In the genomic region with DNA sequence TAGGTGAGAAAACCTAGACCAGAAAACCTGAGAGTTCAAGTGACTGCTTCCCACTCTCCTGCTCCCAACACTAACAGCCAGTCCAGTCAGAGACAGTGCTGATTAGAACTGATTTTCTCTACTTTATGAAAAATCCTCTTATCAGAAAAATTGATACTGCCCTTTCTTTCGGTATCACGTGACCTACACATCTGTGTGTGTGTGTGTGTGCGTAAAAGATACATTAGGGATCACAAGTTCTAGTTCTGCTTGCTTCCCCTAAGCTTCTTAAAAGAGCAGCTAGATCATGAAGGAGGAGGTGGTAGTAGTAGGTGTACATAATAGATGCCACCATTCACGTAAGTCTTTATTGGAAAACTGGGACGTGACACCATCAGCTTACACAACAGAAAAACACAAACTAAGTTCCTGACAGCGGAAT, we compare ENCODE assay signal across 8 cellular contexts. TPM values are rescaled to one million over a fixed set of nuclear protein-coding genes. Genes with fewer than 3 reads are reported as not detected.
DNase-seq lines count a peak whose midpoint lies in the region; ATAC-seq and TF ChIP-seq lines count a peak whose summit lies in the region.

No MANE protein-coding gene starts in this region.

- intact Hi-C loops in activated T-helper 2 cell treated with anti-CD3 and anti-CD28 coated beads, Interferon-gamma antibody, Interleukin-2, Interleukin-4, amounts not matched to agents 10 μg/mL and 5 μg/mL and 100 μg/mL, durations not matched to agents 14 hours and 24 hours and 36 hours (cut with micrococcal nuclease), result loop anchor here (5.0 to 10.0 kb wide), 3 partner anchors 148 to 891 kb away; partner anchors contain the start of genes ARL6IP6 and PRPF40A

- no peak overlapping the region for H3K27ac ChIP-seq in BLaER1
- H3K27ac ChIP-seq in HUES64 (ENCODE audit: low read depth, low read length), result no peak overlapping the region
- peak overlapping the region in 2 of 4 donors; percentile 88 to 93 for H3K27ac ChIP-seq in upper lobe of left lung

- H3K9ac ChIP-seq in BLaER1 (peak overlapping the region; percentile 96), HUES64 (ENCODE audit: low read depth, low read length) (peak overlapping the region; percentile 92; the same call in 1 of the 2 replicates)

- H3K9me3 ChIP-seq in BLaER1 (peaks cover 2% of the 10 kb centered on the region; the same call in 1 of the 2 replicates), HUES64 (ENCODE audit: insufficient read depth, low read depth, low read length) (no peaks in the 10 kb centered on the region), upper lobe of left lung (no peaks in the 10 kb centered on the region)

- H3K27me3 ChIP-seq in BLaER1, result no peaks in the 10 kb centered on the region
- H3K27me3 ChIP-seq in HUES64 (ENCODE audit: insufficient read depth, low read length), result no peaks in the 10 kb centered on the region
- no peaks in the 10 kb centered on the region for H3K27me3 ChIP-seq in kidney epithelial cell (ENCODE audit: control insufficient read depth, insufficient read depth, low read length)
- H3K27me3 ChIP-seq in upper lobe of left lung, result no peaks in the 10 kb centered on the region

- peaks cover 59% of the 10 kb centered on the region for H4K20me1 ChIP-seq in BLaER1

- peaks cover 39% of the 10 kb centered on the region for H3K4me1 Mint-ChIP-seq in activated T-helper 2 cell treated with anti-CD3 and anti-CD28 coated beads, Interferon-gamma antibody, Interleukin-2, Interleukin-4, amounts not matched to agents 10 μg/mL and 5 μg/mL and 100 μg/mL, durations not matched to agents 14 hours and 24 hours and 36 hours (ENCODE audit: low read depth)

- H3K27me3 Mint-ChIP-seq in activated T-helper 2 cell treated with anti-CD3 and anti-CD28 coated beads, Interferon-gamma antibody, Interleukin-2, Interleukin-4, amounts not matched to agents 10 μg/mL and 5 μg/mL and 100 μg/mL, durations not matched to agents 14 hours and 24 hours and 36 hours (ENCODE audit: low read depth), result no peaks in the 10 kb centered on the region

- peak overlapping the region; percentile 78 for H3K4me3 ChIP-seq in BLaER1
- peak overlapping the region; percentile 86 for H3K4me3 ChIP-seq in HUES64 (ENCODE audit: low read length)
- H3K4me3 ChIP-seq in kidney epithelial cell (ENCODE audit: low read depth, low read length), result peak overlapping the region; percentile 83
- peak overlapping the region in 3 of 4 donors; percentile 78 to 88 (median 84) for H3K4me3 ChIP-seq in upper lobe of left lung

- no peaks in the 10 kb centered on the region for H3K9me3 Mint-ChIP-seq in activated T-helper 2 cell treated with anti-CD3 and anti-CD28 coated beads, Interferon-gamma antibody, Interleukin-2, Interleukin-4, amounts not matched to agents 10 μg/mL and 5 μg/mL and 100 μg/mL, durations not matched to agents 14 hours and 24 hours and 36 hours

- 48% methylated on average over 6 of the region's 6 CpGs for WGBS in HUES64
- WGBS in upper lobe of left lung, 2 donors, result 24% methylated on average over 6 of the region's 6 CpGs

- no peak for TF ChIP-seq EP300 in upper lobe of left lung (IDR thresholded peaks at IDR 0.05)

- peaks cover 26% of the 10 kb centered on the region for H3K36me3 Mint-ChIP-seq in activated T-helper 2 cell treated with anti-CD3 and anti-CD28 coated beads, Interferon-gamma antibody, Interleukin-2, Interleukin-4, amounts not matched to agents 10 μg/mL and 5 μg/mL and 100 μg/mL, durations not matched to agents 14 hours and 24 hours and 36 hours (ENCODE audit: low read depth)

- H3K36me3 ChIP-seq in BLaER1 (peaks cover 26% of the 10 kb centered on the region), HUES64 (ENCODE audit: insufficient read depth, low read length) (no peaks in the 10 kb centered on the region), kidney epithelial cell (ENCODE audit: control insufficient read depth, insufficient read depth, low read length) (no peaks in the 10 kb centered on the region), upper lobe of left lung (no peaks in the 10 kb centered on the region)

- TF ChIP-seq POLR2A in upper lobe of left lung (IDR thresholded peaks at IDR 0.05), result no peak

- H3K4me1 ChIP-seq in BLaER1 (peaks cover 31% of the 10 kb centered on the region), HUES64 (ENCODE audit: insufficient read depth, low read length) (peaks cover 50% of the 10 kb centered on the region), upper lobe of left lung (peaks cover 30 to 52% (median 34%) of the 10 kb centered on the region in 4 donors)

- H3K4me2 ChIP-seq in BLaER1, result peak overlapping the region; percentile 72

- no peak for DNase-seq in activated T-helper 2 cell treated with anti-CD3 and anti-CD28 coated beads, Interferon-gamma antibody, Interleukin-2, Interleukin-4, amounts not matched to agents 10 μg/mL and 5 μg/mL and 100 μg/mL, durations not matched to agents 14 hours and 24 hours and 36 hours (ENCODE audit: low spot score)
- no peak for DNase-seq in kidney epithelial cell (ENCODE audit: low read depth)
- no peak for DNase-seq in upper lobe of left lung
- no peak for DNase-seq in inferior parietal cortex (ENCODE audit: extremely low spot score)
- no peak for DNase-seq in activated effector memory CD4-positive, alpha-beta T cell treated with Interleukin-2 at 50 U/mL for 16 hours

- peak overlapping the region; percentile 94 for H3K4me3 Mint-ChIP-seq in activated T-helper 2 cell treated with anti-CD3 and anti-CD28 coated beads, Interferon-gamma antibody, Interleukin-2, Interleukin-4, amounts not matched to agents 10 μg/mL and 5 μg/mL and 100 μg/mL, durations not matched to agents 14 hours and 24 hours and 36 hours (ENCODE audit: low read depth)

- H3K27ac Mint-ChIP-seq in activated T-helper 2 cell treated with anti-CD3 and anti-CD28 coated beads, Interferon-gamma antibody, Interleukin-2, Interleukin-4, amounts not matched to agents 10 μg/mL and 5 μg/mL and 100 μg/mL, durations not matched to agents 14 hours and 24 hours and 36 hours, result peak overlapping the region; percentile 22

- TF ChIP-seq CTCF in kidney epithelial cell (IDR thresholded peaks at IDR 0.05; ENCODE audit: insufficient read depth, low read length, poor library complexity, severe bottlenecking) (no peak), upper lobe of left lung (IDR thresholded peaks at IDR 0.05) (no peak)

- ATAC-seq in upper lobe of left lung (ENCODE audit: low FRiP score in 2 of 2), result no peak
- ATAC-seq in GM18873 (IDR thresholded peaks at IDR 0.05; ENCODE audit: low FRiP score, unreplicated experiment), result no peak

RNA-seq across cellular contexts. Expression of gene ARL5A, which starts 1.5 kb away (rescaled TPM):
- polyA plus RNA-seq in HUES64 (2013, experiment 1 of 2), result 34.2 TPM
- polyA plus RNA-seq in HUES64 (2013, experiment 2 of 2), result 42.1 TPM
- 64.9 and 71.7 TPM in 2 replicates for total RNA-seq in activated T-helper 2 cell treated with anti-CD3 and anti-CD28 coated beads, Interferon-gamma antibody, Interleukin-2, Interleukin-4, amounts not matched to agents 10 μg/mL and 5 μg/mL and 100 μg/mL, durations not matched to agents 14 hours and 24 hours and 36 hours
- total RNA-seq in kidney epithelial cell (44.6 and 50.4 TPM in 2 replicates), upper lobe of left lung (10 to 100 TPM; 52.4 to 76.8 (median 54.9) TPM)
